1 cellular context compared by ENCODE assay signal in genomic region chr2:208265371-208265806, GRCh38.
A peak's percentile ranks its signal among the peaks of the same experiment; 100 is the strongest.
TF ChIP-seq lines count a peak whose summit lies in the region.

No MANE protein-coding gene starts in this region.

TF ChIP-seq in HepG2, 621 proteins besides CTCF, POLR2A, EP300 and RAD21 (continued from another document and continues in another):
- TF ChIP-seq IKZF5 (CRISPR knock-in tag; IDR thresholded peaks at IDR 0.05) (no peak), HDAC1 (CRISPR knock-in tag; IDR thresholded peaks at IDR 0.05) (no peak), JUN (CRISPR knock-in tag; IDR thresholded peaks at IDR 0.05) (no peak), CEBPB (IDR thresholded peaks at IDR 0.05; ENCODE audit: borderline replicate concordance, low read depth, low read length) (no peak), PHF21A (CRISPR knock-in tag; IDR thresholded peaks at IDR 0.05) (no peak), PCBP1 (IDR thresholded peaks at IDR 0.05; ENCODE audit: borderline replicate concordance, low read depth, low read length) (no peak), ZNF468 (CRISPR knock-in tag; IDR thresholded peaks at IDR 0.05) (no peak), ZNF296 (CRISPR knock-in tag; conservative IDR thresholded peaks at IDR 0.05) (no peak), SIN3A (IDR thresholded peaks at IDR 0.05; ENCODE audit: borderline replicate concordance, low read depth, low read length) (no peak), ZBTB2 (CRISPR knock-in tag; IDR thresholded peaks at IDR 0.05; ENCODE audit: low read depth) (no peak), SALL2 (CRISPR knock-in tag; IDR thresholded peaks at IDR 0.05) (no peak), GFI1 (CRISPR knock-in tag; IDR thresholded peaks at IDR 0.05; ENCODE audit: borderline replicate concordance) (no peak), KMT2B (CRISPR knock-in tag; IDR thresholded peaks at IDR 0.05) (no peak), RFX3 (CRISPR knock-in tag; IDR thresholded peaks at IDR 0.05) (no peak), GATAD2A (CRISPR knock-in tag; IDR thresholded peaks at IDR 0.05) (no peak), REXO4 (CRISPR knock-in tag; IDR thresholded peaks at IDR 0.05; ENCODE audit: borderline replicate concordance) (no peak), ATF6 (CRISPR knock-in tag; conservative IDR thresholded peaks at IDR 0.05) (no peak), ETV5 (CRISPR knock-in tag; IDR thresholded peaks at IDR 0.05; ENCODE audit: borderline replicate concordance) (peak; percentile 39; the same call in 1 of the 2 replicates), GPBP1L1 (CRISPR knock-in tag; IDR thresholded peaks at IDR 0.05) (no peak), CSRNP2 (CRISPR knock-in tag; conservative IDR thresholded peaks at IDR 0.05; ENCODE audit: low read depth) (no peak), ZFAT (CRISPR knock-in tag; conservative IDR thresholded peaks at IDR 0.05) (0 out of 2 replicates have a peak, but pooled peaks have one; percentile 85), ATF5 (CRISPR knock-in tag; IDR thresholded peaks at IDR 0.05; ENCODE audit: low read depth) (no peak), ZFP36L2 (CRISPR knock-in tag; IDR thresholded peaks at IDR 0.05) (no peak; the same call in 1 of the 2 replicates), ATRX (CRISPR knock-in tag; IDR thresholded peaks at IDR 0.05; ENCODE audit: borderline replicate concordance) (no peak), KLF9 (CRISPR knock-in tag; IDR thresholded peaks at IDR 0.05; ENCODE audit: low read depth) (no peak), GTF2F1 (IDR thresholded peaks at IDR 0.05; ENCODE audit: low read length) (no peak)
- TF ChIP-seq, protein P1, sequence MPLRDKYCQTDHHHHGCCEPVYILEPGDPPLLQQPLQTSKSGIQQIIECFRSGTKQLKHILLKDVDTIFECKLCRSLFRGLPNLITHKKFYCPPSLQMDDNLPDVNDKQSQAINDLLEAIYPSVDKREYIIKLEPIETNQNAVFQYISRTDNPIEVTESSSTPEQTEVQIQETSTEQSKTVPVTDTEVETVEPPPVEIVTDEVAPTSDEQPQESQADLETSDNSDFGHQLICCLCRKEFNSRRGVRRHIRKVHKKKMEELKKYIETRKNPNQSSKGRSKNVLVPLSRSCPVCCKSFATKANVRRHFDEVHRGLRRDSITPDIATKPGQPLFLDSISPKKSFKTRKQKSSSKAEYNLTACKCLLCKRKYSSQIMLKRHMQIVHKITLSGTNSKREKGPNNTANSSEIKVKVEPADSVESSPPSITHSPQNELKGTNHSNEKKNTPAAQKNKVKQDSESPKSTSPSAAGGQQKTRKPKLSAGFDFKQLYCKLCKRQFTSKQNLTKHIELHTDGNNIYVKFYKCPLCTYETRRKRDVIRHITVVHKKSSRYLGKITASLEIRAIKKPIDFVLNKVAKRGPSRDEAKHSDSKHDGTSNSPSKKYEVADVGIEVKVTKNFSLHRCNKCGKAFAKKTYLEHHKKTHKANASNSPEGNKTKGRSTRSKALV (CRISPR knock-in tag; IDR thresholded peaks at IDR 0.05): 0 out of 2 replicates have a peak, but pooled peaks have one; percentile 5
- TF ChIP-seq, protein P2, sequence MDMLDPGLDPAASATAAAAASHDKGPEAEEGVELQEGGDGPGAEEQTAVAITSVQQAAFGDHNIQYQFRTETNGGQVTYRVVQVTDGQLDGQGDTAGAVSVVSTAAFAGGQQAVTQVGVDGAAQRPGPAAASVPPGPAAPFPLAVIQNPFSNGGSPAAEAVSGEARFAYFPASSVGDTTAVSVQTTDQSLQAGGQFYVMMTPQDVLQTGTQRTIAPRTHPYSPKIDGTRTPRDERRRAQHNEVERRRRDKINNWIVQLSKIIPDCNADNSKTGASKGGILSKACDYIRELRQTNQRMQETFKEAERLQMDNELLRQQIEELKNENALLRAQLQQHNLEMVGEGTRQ (IDR thresholded peaks at IDR 0.05; ENCODE audit: low read depth, low read length): no peak
- TF ChIP-seq, protein P2 (CRISPR knock-in tag; IDR thresholded peaks at IDR 0.05; ENCODE audit: borderline replicate concordance): no peak
- TF ChIP-seq, protein P3, sequence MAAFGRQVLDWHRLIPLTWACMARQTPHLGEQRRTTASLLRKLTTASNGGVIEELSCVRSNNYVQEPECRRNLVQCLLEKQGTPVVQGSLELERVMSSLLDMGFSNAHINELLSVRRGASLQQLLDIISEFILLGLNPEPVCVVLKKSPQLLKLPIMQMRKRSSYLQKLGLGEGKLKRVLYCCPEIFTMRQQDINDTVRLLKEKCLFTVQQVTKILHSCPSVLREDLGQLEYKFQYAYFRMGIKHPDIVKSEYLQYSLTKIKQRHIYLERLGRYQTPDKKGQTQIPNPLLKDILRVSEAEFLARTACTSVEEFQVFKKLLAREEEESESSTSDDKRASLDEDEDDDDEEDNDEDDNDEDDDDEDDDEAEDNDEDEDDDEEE (CRISPR knock-in tag; IDR thresholded peaks at IDR 0.05): no peak
- TF ChIP-seq, protein P4, sequence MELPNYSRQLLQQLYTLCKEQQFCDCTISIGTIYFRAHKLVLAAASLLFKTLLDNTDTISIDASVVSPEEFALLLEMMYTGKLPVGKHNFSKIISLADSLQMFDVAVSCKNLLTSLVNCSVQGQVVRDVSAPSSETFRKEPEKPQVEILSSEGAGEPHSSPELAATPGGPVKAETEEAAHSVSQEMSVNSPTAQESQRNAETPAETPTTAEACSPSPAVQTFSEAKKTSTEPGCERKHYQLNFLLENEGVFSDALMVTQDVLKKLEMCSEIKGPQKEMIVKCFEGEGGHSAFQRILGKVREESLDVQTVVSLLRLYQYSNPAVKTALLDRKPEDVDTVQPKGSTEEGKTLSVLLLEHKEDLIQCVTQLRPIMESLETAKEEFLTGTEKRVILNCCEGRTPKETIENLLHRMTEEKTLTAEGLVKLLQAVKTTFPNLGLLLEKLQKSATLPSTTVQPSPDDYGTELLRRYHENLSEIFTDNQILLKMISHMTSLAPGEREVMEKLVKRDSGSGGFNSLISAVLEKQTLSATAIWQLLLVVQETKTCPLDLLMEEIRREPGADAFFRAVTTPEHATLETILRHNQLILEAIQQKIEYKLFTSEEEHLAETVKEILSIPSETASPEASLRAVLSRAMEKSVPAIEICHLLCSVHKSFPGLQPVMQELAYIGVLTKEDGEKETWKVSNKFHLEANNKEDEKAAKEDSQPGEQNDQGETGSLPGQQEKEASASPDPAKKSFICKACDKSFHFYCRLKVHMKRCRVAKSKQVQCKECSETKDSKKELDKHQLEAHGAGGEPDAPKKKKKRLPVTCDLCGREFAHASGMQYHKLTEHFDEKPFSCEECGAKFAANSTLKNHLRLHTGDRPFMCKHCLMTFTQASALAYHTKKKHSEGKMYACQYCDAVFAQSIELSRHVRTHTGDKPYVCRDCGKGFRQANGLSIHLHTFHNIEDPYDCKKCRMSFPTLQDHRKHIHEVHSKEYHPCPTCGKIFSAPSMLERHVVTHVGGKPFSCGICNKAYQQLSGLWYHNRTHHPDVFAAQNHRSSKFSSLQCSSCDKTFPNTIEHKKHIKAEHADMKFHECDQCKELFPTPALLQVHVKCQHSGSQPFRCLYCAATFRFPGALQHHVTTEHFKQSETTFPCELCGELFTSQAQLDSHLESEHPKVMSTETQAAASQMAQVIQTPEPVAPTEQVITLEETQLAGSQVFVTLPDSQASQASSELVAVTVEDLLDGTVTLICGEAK (IDR thresholded peaks at IDR 0.05): peak; percentile 19; the same call in 1 of the 2 replicates
- TF ChIP-seq, protein P4 (CRISPR knock-in tag; IDR thresholded peaks at IDR 0.05): peak; percentile 94
